Comparison of ENCODE assay signal across 8 cellular contexts in genomic region chr21:15729674-15730483, GRCh38. TPM values are rescaled to one million over a fixed set of nuclear protein-coding genes. Genes with fewer than 3 reads are reported as not detected.
DNase-seq lines count a peak whose midpoint lies in the region; ATAC-seq and TF ChIP-seq lines count a peak whose summit lies in the region.

TSS of gene USP25 (plus strand) at chr21:15729982. CDS start at chr21:15730394, 412 bp downstream.

- H3K27me3 Mint-ChIP-seq in activated B cell treated with CpG ODN at 0.5 μM for 24 hours, result no peaks in the 10 kb centered on the region

- no peaks in the 10 kb centered on the region for H3K36me3 Mint-ChIP-seq in activated B cell treated with CpG ODN at 0.5 μM for 24 hours (ENCODE audit: low read depth)

- CTCF ChIA-PET in activated B cell treated with CpG ODN at 0.5 μM for 24 hours (lab: Charles Lee), result no interaction called here

- peak within 1 kb of the TSS; percentile 88 for H3K4me3 Mint-ChIP-seq in activated B cell treated with CpG ODN at 0.5 μM for 24 hours

- H3K9me3 Mint-ChIP-seq in activated B cell treated with CpG ODN at 0.5 μM for 24 hours, result no peaks in the 10 kb centered on the region

- DNase-seq in ACHN, result peak; percentile 77
- peak; percentile 67 for DNase-seq in NCI-H2227 treated with DMSO at 0.1 percent for 48 hours (lab: John Stamatoyannopoulos, UW)
- peak; percentile 80 for DNase-seq in activated B cell treated with CpG ODN at 0.5 μM for 24 hours
- peak; percentile 67 to 84 for DNase-seq in cardiac fibroblast (ENCODE audit: low read depth in 2 of 2)
- peak; percentile 63 for DNase-seq in iris pigment epithelial cell (ENCODE audit: low read depth)
- peak; percentile 86 for DNase-seq in stimulated activated CD4-positive, alpha-beta T cell treated with anti-CD3 and anti-CD28 coated beads, Interleukin-12 subunit alpha, Interleukin-12 subunit beta, amount 100 ng/mL, for 4 hours

- peak; percentile 74 for ATAC-seq in GM18867 (IDR thresholded peaks at IDR 0.05; ENCODE audit: unreplicated experiment)
- peak; percentile 76 for ATAC-seq in HG03095 (IDR thresholded peaks at IDR 0.05; ENCODE audit: unreplicated experiment)
- ATAC-seq in activated B cell treated with CpG ODN at 0.5 μM for 24 hours (ENCODE audit: low read depth), result peak; percentile 89

- POLR2A ChIA-PET in activated B cell treated with CpG ODN at 0.5 μM for 24 hours (lab: Charles Lee), result interaction anchor here (0.6 to 0.7 kb wide), 2 partner anchors 288 to 1209 kb away, joined by 3 to 9 read pairs; no protein-coding TSS in a partner anchor

- H3K4me3 ChIP-seq in cardiac fibroblast (replicated peaks in 1 of 2; ENCODE audit: low read depth in 2 of 2, low read length in 2 of 2), result peak within 1 kb of the TSS; percentile 72 to 82

- in situ Hi-C loops in ACHN (cut with HindIII; ENCODE audit: low pct_ligation_motif_present, low pct_unique_long_range_greater_than_20kb, low sequenced_read_pairs), result no loop called here

- H3K27ac Mint-ChIP-seq in activated B cell treated with CpG ODN at 0.5 μM for 24 hours, result peak within 1 kb of the TSS; percentile 88

- peaks cover 39% of the 10 kb centered on the region for H3K4me1 Mint-ChIP-seq in activated B cell treated with CpG ODN at 0.5 μM for 24 hours

- TF ChIP-seq CTCF in activated B cell treated with CpG ODN at 0.5 μM for 24 hours (IDR thresholded peaks at IDR 0.05) (no peak), cardiac fibroblast (IDR thresholded peaks at IDR 0.05; ENCODE audit: low read depth, low read length) (no peak)

- intact Hi-C loops in activated B cell treated with CpG ODN at 0.5 μM for 24 hours (cut with micrococcal nuclease), result loop anchor here (1.0 to 10.0 kb wide), 13 partner anchors 13 to 1882 kb away; partner anchors contain the start of genes BTG3 and RBM11

RNA-seq across cellular contexts. Expression of gene USP25, which starts in this region (rescaled TPM):
- 37.2 and 38.3 TPM in 2 replicates for total RNA-seq in activated B cell treated with CpG ODN at 0.5 μM for 24 hours

Comparison
In these comparisons a context has a peak if more than half of its experiments do, and no peak if none do; other contexts are left out.
1. Peak in every context shown above with its lines: DNase-seq, ATAC-seq and H3K4me3 ChIP-seq.